ENCODE assay signal across 10 cellular contexts in the genomic region with DNA sequence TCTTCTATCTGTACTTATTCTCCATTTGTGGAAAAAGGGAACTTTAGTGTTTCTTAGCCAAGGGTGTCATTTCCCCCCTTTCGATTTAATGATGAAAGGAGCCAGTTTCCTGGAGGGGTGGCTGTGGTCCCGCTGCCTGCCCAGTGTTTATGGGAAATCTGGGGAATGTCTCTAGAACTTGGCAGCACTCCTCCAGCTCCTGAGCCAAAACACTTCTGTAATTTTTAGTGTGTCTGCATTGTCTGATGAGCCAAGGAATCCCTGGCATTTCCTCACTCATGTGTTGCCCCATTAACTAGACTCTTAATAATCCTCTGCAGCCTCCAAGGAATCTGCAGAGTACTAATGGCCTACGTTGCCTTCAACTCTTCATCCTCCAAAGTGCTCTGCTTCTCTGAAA.
A peak's percentile ranks its signal among the peaks of the same experiment; 100 is the strongest.
DNase-seq lines count a peak whose midpoint lies in the region; ATAC-seq and TF ChIP-seq lines count a peak whose summit lies in the region.
"Had no signal": no experiment of that assay in that cellular context is flagged by ENCODE, and none has a peak within 500 bp of the region (broad histone marks: within the 10 kb centered on the region; RNA-seq: fewer than 3 reads in every experiment).

No MANE protein-coding gene starts in this region.

- H3K4me1 Mint-ChIP-seq in CD14-positive monocyte: peaks cover 9% of the 10 kb centered on the region
- H3K4me1 Mint-ChIP-seq in osteocyte (ENCODE audit: unreplicated experiment): no peaks in the 10 kb centered on the region

- H3K4me3 ChIP-seq in cardiac fibroblast (replicated peaks in 1 of 2; ENCODE audit: low read depth in 2 of 2, low read length in 2 of 2): no peak overlapping the region

- H3K9me3 Mint-ChIP-seq in CD14-positive monocyte (peaks cover 0 to 7% (median 2%) of the 10 kb centered on the region in 7 donors), osteocyte (ENCODE audit: unreplicated experiment) (peaks cover 26% of the 10 kb centered on the region)

- TF ChIP-seq CTCF in cardiac fibroblast (IDR thresholded peaks at IDR 0.05; ENCODE audit: low read depth, low read length) (no peak), CD14-positive monocyte (IDR thresholded peaks at IDR 0.05) (no peak), osteocyte (IDR thresholded peaks at IDR 0.05) (no peak)

- H3K4me3 Mint-ChIP-seq in CD14-positive monocyte (no peak overlapping the region), osteocyte (ENCODE audit: unreplicated experiment) (no peak overlapping the region)

- H3K27me3 Mint-ChIP-seq in CD14-positive monocyte (ENCODE audit: low read depth in 3 of 3): peaks cover 0 to 1% (median 0%) of the 10 kb centered on the region in 3 donors
- no peaks in the 10 kb centered on the region for H3K27me3 Mint-ChIP-seq in osteocyte (ENCODE audit: unreplicated experiment)

- intact Hi-C loops in posterior vena cava (cut with DNase I): no loop called here
- intact Hi-C loops in CD14-positive monocyte (cut with micrococcal nuclease): no loop called here

- no peaks in the 10 kb centered on the region for H3K36me3 Mint-ChIP-seq in CD14-positive monocyte
- no peaks in the 10 kb centered on the region for H3K36me3 Mint-ChIP-seq in osteocyte (ENCODE audit: unreplicated experiment)

- H3K27ac Mint-ChIP-seq in CD14-positive monocyte: no peak overlapping the region
- no peak overlapping the region for H3K27ac Mint-ChIP-seq in osteocyte (ENCODE audit: unreplicated experiment)

- no peak for ATAC-seq in GM19455 (IDR thresholded peaks at IDR 0.05; ENCODE audit: unreplicated experiment)

- DNase-seq in C1 segment of cervical spinal cord (lab: John Stamatoyannopoulos, UW): peak in 8 of 14 donors; percentile 1 to 67 (median 24)
- DNase-seq in cardiac fibroblast (ENCODE audit: low read depth in 2 of 2): peak; percentile 77 to 97
- peak in 27 of 51 donors; percentile 0 to 60 (median 7) for DNase-seq in hypothalamus (lab: John Stamatoyannopoulos, UW)
- DNase-seq in posterior vena cava (ENCODE audit: low spot score): peak; percentile 89
- DNase-seq in SIG-M5 treated with dmso at 0.1 percent for 504 hours (lab: John Stamatoyannopoulos, UW; ENCODE audit: unreplicated experiment): no peak
- no peak for DNase-seq in CD14-positive monocyte (ENCODE audit: low spot score)
- no peak for DNase-seq in osteocyte (ENCODE audit: extremely low spot score, unreplicated experiment)
- DNase-seq: IMR-90, SW 1271 had no signal

Comparison
In these comparisons a context has a peak if more than half of its experiments do, and no peak if none do; other contexts are left out.
1. DNase-seq: peak in C1 segment of cervical spinal cord (8 of 14), cardiac fibroblast (2 of 2), hypothalamus (27 of 51) and posterior vena cava (single experiment); none in SIG-M5 treated with dmso at 0.1 percent for 504 hours (single experiment), CD14-positive monocyte (single experiment) and osteocyte (single experiment).